16 cellular contexts compared by ENCODE assay signal in genomic region chr1:119617751-119618691, GRCh38. TPM values are rescaled to one million over a fixed set of nuclear protein-coding genes. Genes with fewer than 3 reads are reported as not detected.
DNase-seq lines count a peak whose midpoint lies in the region; ATAC-seq and TF ChIP-seq lines count a peak whose summit lies in the region.
"Had no signal": no experiment of that assay in that cellular context is flagged by ENCODE, and none has a peak within 500 bp of the region (broad histone marks: within the 10 kb centered on the region; RNA-seq: fewer than 3 reads in every experiment).

No MANE protein-coding gene starts in this region.

- H3K4me1 ChIP-seq in left ventricle myocardium inferior (peaks cover 50% of the 10 kb centered on the region), stomach (peaks cover 0 to 27% (median 10%) of the 10 kb centered on the region in 4 donors)
- H3K4me1 ChIP-seq: uterus had no signal

- no peak for TF ChIP-seq EP300 in stomach (IDR thresholded peaks at IDR 0.05)

- H3K9me3 ChIP-seq in left ventricle myocardium inferior (replicated peaks) (no peaks in the 10 kb centered on the region), stomach (no peaks in the 10 kb centered on the region)
- H3K9me3 ChIP-seq: mucosa of descending colon, uterus had no signal

- no peaks in the 10 kb centered on the region for H3K4me1 Mint-ChIP-seq in activated naive CD4-positive, alpha-beta T cell treated with anti-CD3 and anti-CD28 coated beads, Interleukin-2, amount 50 U/mL, for 24 hours
- H3K4me1 Mint-ChIP-seq in activated CD4-positive, alpha-beta T cell treated with anti-CD3 and anti-CD28 coated beads, Interleukin-2, amount 10 ng/mL, durations not matched to agents 24 days and 14 days = no peaks in the 10 kb centered on the region
- H3K4me1 Mint-ChIP-seq: activated CD4-positive, alpha-beta T cell treated with anti-CD3 and anti-CD28 coated beads, Interleukin-2, amount 10 ng/mL, durations not matched to agents 7 days and 5 days had no signal

- POLR2A ChIA-PET in RWPE1 (lab: Yijun Ruan, JAX; ENCODE audit: low non-redundant PET) = no interaction called here

- TF ChIP-seq POLR2A in stomach (IDR thresholded peaks at IDR 0.05) = no peak

- no peak overlapping the region for H3K4me3 ChIP-seq in left ventricle myocardium inferior
- no peak overlapping the region for H3K4me3 ChIP-seq in stomach
- H3K4me3 ChIP-seq: mucosa of descending colon, uterus had no signal

- no peak for ATAC-seq in GM21528 (IDR thresholded peaks at IDR 0.05; ENCODE audit: low FRiP score, unreplicated experiment)
- ATAC-seq: mucosa of descending colon had no signal

- H3K27ac ChIP-seq in RWPE1 = peak overlapping the region; percentile 37
- H3K27ac ChIP-seq in left ventricle myocardium inferior (replicated peaks) = peak overlapping the region; percentile 44
- H3K27ac ChIP-seq in stomach = peak overlapping the region in 3 of 5 donors; percentile 3 to 62 (median 32)
- H3K27ac ChIP-seq: uterus had no signal

- peaks cover 7% of the 10 kb centered on the region for H3K36me3 ChIP-seq in left ventricle myocardium inferior
- peaks cover 7 to 9% (median 8%) of the 10 kb centered on the region in 4 donors for H3K36me3 ChIP-seq in stomach
- H3K36me3 ChIP-seq: uterus had no signal

- no peaks in the 10 kb centered on the region for H3K9me3 Mint-ChIP-seq in activated naive CD4-positive, alpha-beta T cell treated with anti-CD3 and anti-CD28 coated beads, Interleukin-2, amount 50 U/mL, for 24 hours
- H3K9me3 Mint-ChIP-seq in activated CD4-positive, alpha-beta T cell treated with anti-CD3 and anti-CD28 coated beads, Interleukin-2, amount 10 ng/mL, durations not matched to agents 24 days and 14 days = no peaks in the 10 kb centered on the region
- H3K9me3 Mint-ChIP-seq: activated CD4-positive, alpha-beta T cell treated with anti-CD3 and anti-CD28 coated beads, Interleukin-2, amount 10 ng/mL, durations not matched to agents 7 days and 5 days; CD4-positive, alpha-beta T cell had no signal

- CTCF ChIA-PET in RWPE1 (lab: Yijun Ruan, JAX) = interaction anchor here (2.7 kb wide), 1 partner anchor 57 kb away, joined by 11 read pairs; no protein-coding TSS in a partner anchor

- H3K4me3 Mint-ChIP-seq in activated naive CD4-positive, alpha-beta T cell treated with anti-CD3 and anti-CD28 coated beads, Interleukin-2, amount 50 U/mL, for 24 hours = no peak overlapping the region
- no peak overlapping the region for H3K4me3 Mint-ChIP-seq in activated CD4-positive, alpha-beta T cell treated with anti-CD3 and anti-CD28 coated beads, Interleukin-2, amount 10 ng/mL, durations not matched to agents 24 days and 14 days
- H3K4me3 Mint-ChIP-seq: activated CD4-positive, alpha-beta T cell treated with anti-CD3 and anti-CD28 coated beads, Interleukin-2, amount 10 ng/mL, durations not matched to agents 7 days and 5 days; CD4-positive, alpha-beta T cell had no signal

- no peaks in the 10 kb centered on the region for H3K27me3 ChIP-seq in left ventricle myocardium inferior (ENCODE audit: low read depth)
- H3K27me3 ChIP-seq in stomach = no peaks in the 10 kb centered on the region
- H3K27me3 ChIP-seq: uterus had no signal

- peak overlapping the region; percentile 13 for H3K27ac Mint-ChIP-seq in activated naive CD4-positive, alpha-beta T cell treated with anti-CD3 and anti-CD28 coated beads, Interleukin-2, amount 50 U/mL, for 24 hours
- no peak overlapping the region for H3K27ac Mint-ChIP-seq in activated CD4-positive, alpha-beta T cell treated with anti-CD3 and anti-CD28 coated beads, Interleukin-2, amount 10 ng/mL, durations not matched to agents 24 days and 14 days
- H3K27ac Mint-ChIP-seq: activated CD4-positive, alpha-beta T cell treated with anti-CD3 and anti-CD28 coated beads, Interleukin-2, amount 10 ng/mL, durations not matched to agents 7 days and 5 days; CD4-positive, alpha-beta T cell had no signal

- no peak for DNase-seq in activated naive CD4-positive, alpha-beta T cell treated with anti-CD3 and anti-CD28 coated beads, Interleukin-2, amount 50 U/mL, for 16 hours
- DNase-seq in RWPE1 (ENCODE audit: low spot score) (no peak), left ventricle myocardium inferior (peak; percentile 33), stomach (peak; percentile 67)
- DNase-seq in activated CD4-positive, alpha-beta T cell treated with anti-CD3 and anti-CD28 coated beads, Interleukin-2, amount 10 ng/mL, durations not matched to agents 24 days and 14 days = no peak
- no peak for DNase-seq in activated CD8-positive, alpha-beta memory T cell treated with anti-CD3 and anti-CD28 coated beads, Interleukin-2, amount 50 U/mL, for 48 hours
- DNase-seq: activated CD4-positive, alpha-beta T cell treated with anti-CD3 and anti-CD28 coated beads, Interleukin-2, amount 10 ng/mL, durations not matched to agents 7 days and 5 days; CD4-positive, alpha-beta T cell; mucosa of descending colon; NCI-H187; SIG-M5; stimulated activated naive CD4-positive, alpha-beta T cell treated with Interleukin-2 at 50 U/mL for 16 hours; T-helper 9 cell; uterus had no signal

- intact Hi-C loops in left ventricle myocardium inferior (cut with micrococcal nuclease) = loop anchor here (5.0 kb wide), 2 partner anchors 44 to 59 kb away; no protein-coding TSS in a partner anchor
- intact Hi-C loops in stomach (cut with DNase I; ENCODE audit: low total_unique reads) = no loop called here
- intact Hi-C loops in activated CD4-positive, alpha-beta T cell treated with anti-CD3 and anti-CD28 coated beads, Interleukin-2, amount 10 ng/mL, durations not matched to agents 24 days and 14 days (cut with micrococcal nuclease) = no loop called here

- TF ChIP-seq CTCF in RWPE1 (conservative IDR thresholded peaks at IDR 0.05; ENCODE audit: low read depth) = no peak
- TF ChIP-seq CTCF in left ventricle myocardium inferior (IDR thresholded peaks at IDR 0.05; ENCODE audit: borderline replicate concordance) = no peak
- TF ChIP-seq CTCF in stomach (IDR thresholded peaks at IDR 0.05) = no peak

- H3K36me3 Mint-ChIP-seq in activated naive CD4-positive, alpha-beta T cell treated with anti-CD3 and anti-CD28 coated beads, Interleukin-2, amount 50 U/mL, for 24 hours = no peaks in the 10 kb centered on the region
- no peaks in the 10 kb centered on the region for H3K36me3 Mint-ChIP-seq in activated CD4-positive, alpha-beta T cell treated with anti-CD3 and anti-CD28 coated beads, Interleukin-2, amount 10 ng/mL, durations not matched to agents 24 days and 14 days (ENCODE audit: low read depth)

- no peaks in the 10 kb centered on the region for H3K27me3 Mint-ChIP-seq in activated naive CD4-positive, alpha-beta T cell treated with anti-CD3 and anti-CD28 coated beads, Interleukin-2, amount 50 U/mL, for 24 hours
- H3K27me3 Mint-ChIP-seq in activated CD4-positive, alpha-beta T cell treated with anti-CD3 and anti-CD28 coated beads, Interleukin-2, amount 10 ng/mL, durations not matched to agents 24 days and 14 days = peaks cover 2% of the 10 kb centered on the region
- H3K27me3 Mint-ChIP-seq: CD4-positive, alpha-beta T cell had no signal

- WGBS in stomach, 5 donors = 39 to 53% (median 47%) methylated on average over 5 of the region's 5 CpGs

RNA-seq across cellular contexts. Expression of gene ZNF697, which starts 30.0 kb away (rescaled TPM):
- total RNA-seq in left ventricle myocardium inferior (9.4 TPM), stomach (10 to 100 TPM in 2 of 5 donors, 1 to 10 TPM in 3; 1.2 to 11.9 (median 9.5) TPM)
- polyA plus RNA-seq in stomach = 1 to 10 TPM in 2 of 3 donors, under 1 TPM in 1; 0.78 to 2.1 (median 2.0) TPM
- total RNA-seq in activated CD4-positive, alpha-beta T cell treated with anti-CD3 and anti-CD28 coated beads, Interleukin-2, amount 10 ng/mL, durations not matched to agents 24 days and 14 days = 4.5 and 4.8 TPM in 2 replicates

Comparison
In these comparisons a context has a peak if more than half of its experiments do, and no peak if none do; other contexts are left out.
1. DNase-seq: peak in left ventricle myocardium inferior (single experiment) and stomach (single experiment); none in activated naive CD4-positive, alpha-beta T cell treated with anti-CD3 and anti-CD28 coated beads, Interleukin-2, amount 50 U/mL, for 16 hours (single experiment), RWPE1 (single experiment), activated CD4-positive, alpha-beta T cell treated with anti-CD3 and anti-CD28 coated beads, Interleukin-2, amount 10 ng/mL, durations not matched to agents 24 days and 14 days (single experiment) and activated CD8-positive, alpha-beta memory T cell treated with anti-CD3 and anti-CD28 coated beads, Interleukin-2, amount 50 U/mL, for 48 hours (single experiment).
2. Peak in every context shown above with its lines, with median percentiles within 50 percentile points of each other: H3K27ac ChIP-seq.